8 cellular contexts compared by ENCODE assay signal in the genomic region with DNA sequence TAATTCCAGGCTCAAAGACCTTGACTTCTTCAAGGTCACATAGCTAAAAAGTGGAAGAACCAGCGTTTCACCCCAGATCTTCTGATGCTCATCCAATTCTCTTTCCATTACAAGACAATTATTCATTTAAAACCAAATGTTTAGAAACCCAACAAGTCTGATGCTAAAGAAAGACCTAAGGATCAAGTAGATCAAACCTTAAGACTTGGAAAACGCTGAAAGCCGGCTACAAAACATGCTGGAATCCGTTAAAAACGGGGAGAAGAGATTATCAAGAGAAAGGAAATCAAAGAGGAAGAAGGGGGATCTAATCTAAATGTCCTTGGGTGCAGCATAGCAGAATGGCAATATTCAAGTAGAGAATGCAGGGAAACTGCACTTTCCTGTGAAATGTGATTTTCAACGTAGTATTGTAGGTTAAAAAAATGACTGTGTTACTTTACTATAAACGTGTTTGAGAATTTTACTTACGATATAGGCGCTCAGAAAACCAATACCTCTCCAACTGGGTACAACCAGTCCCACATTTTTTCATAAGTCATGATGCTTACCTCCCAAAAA. TPM values are rescaled to one million over a fixed set of nuclear protein-coding genes. Genes with fewer than 3 reads are reported as not detected.
DNase-seq lines count a peak whose midpoint lies in the region; ATAC-seq and TF ChIP-seq lines count a peak whose summit lies in the region.

No MANE protein-coding gene starts in this region.

- H3K27ac Mint-ChIP-seq in activated naive CD4-positive, alpha-beta T cell treated with anti-CD3 and anti-CD28 coated beads for 36 hours = no peak overlapping the region

- CTCF ChIA-PET in activated naive CD4-positive, alpha-beta T cell treated with anti-CD3 and anti-CD28 coated beads for 36 hours (lab: Charles Lee) = no interaction called here

- peak overlapping the region; percentile 93 for H3K27ac ChIP-seq in lung (ENCODE audit: low read depth in 1 of 2, low read length in 1 of 2)
- peak overlapping the region in 3 of 4 donors; percentile 81 to 87 (median 87) for H3K27ac ChIP-seq in transverse colon

- intact Hi-C loops in activated naive CD4-positive, alpha-beta T cell treated with anti-CD3 and anti-CD28 coated beads for 36 hours (cut with micrococcal nuclease) = loop anchor here (5.0 kb wide), 1 partner anchor 444 kb away; no protein-coding TSS in a partner anchor
- intact Hi-C loops in transverse colon (cut with DNase I; ENCODE audit: low total_unique reads) = no loop called here

- no peaks in the 10 kb centered on the region for H3K36me3 Mint-ChIP-seq in activated naive CD4-positive, alpha-beta T cell treated with anti-CD3 and anti-CD28 coated beads for 36 hours (ENCODE audit: low read depth)

- TF ChIP-seq CTCF in astrocyte of the spinal cord (IDR thresholded peaks at IDR 0.05; ENCODE audit: low read depth, low read length) (no peak), lung (IDR thresholded peaks at IDR 0.05; ENCODE audit: control extremely low read depth, extremely low read depth) (no peak), transverse colon (IDR thresholded peaks at IDR 0.05) (no peak)

- 29 to 37% methylated on average over 9 of the region's 9 CpGs for WGBS in lung, 2 donors
- WGBS in transverse colon (ENCODE audit: low coverage in 1 of 2), 2 donors = 38 to 46% methylated on average over 9 of the region's 9 CpGs

- no peak for TF ChIP-seq POLR2A in transverse colon (IDR thresholded peaks at IDR 0.05)

- ATAC-seq in lung (ENCODE audit: insufficient read depth, low FRiP score) (no peak), GM18498 (IDR thresholded peaks at IDR 0.05; ENCODE audit: unreplicated experiment) (no peak), GM19023 (IDR thresholded peaks at IDR 0.05; ENCODE audit: unreplicated experiment) (no peak)

- peak overlapping the region; percentile 86 for H3K4me3 Mint-ChIP-seq in activated naive CD4-positive, alpha-beta T cell treated with anti-CD3 and anti-CD28 coated beads for 36 hours

- in situ Hi-C loops in astrocyte of the spinal cord (cut with HindIII; ENCODE audit: low sequenced_read_pairs) = no loop called here
- in situ Hi-C loops in transverse colon (cut with MboI; ENCODE audit: low pct_ligation_motif_present in 1 of 4, low pct_unique_long_range_greater_than_20kb in 1 of 4, low sequenced_read_pairs in 3 of 4) = no loop called here

- DNase-seq in activated naive CD4-positive, alpha-beta T cell treated with anti-CD3 and anti-CD28 coated beads for 36 hours = no peak
- no peak for DNase-seq in activated naive CD4-positive, alpha-beta T cell treated with anti-CD3 and anti-CD28 coated beads, Interleukin-2, amount 50 U/mL, for 16 hours
- DNase-seq in astrocyte of the spinal cord (ENCODE audit: low read depth, low spot score) (no peak), lung (ENCODE audit: low spot score) (no peak), transverse colon (no peak), 8988T (no peak)

- no peak for TF ChIP-seq EP300 in transverse colon (IDR thresholded peaks at IDR 0.05; ENCODE audit: low read depth)

- H3K9me3 Mint-ChIP-seq in activated naive CD4-positive, alpha-beta T cell treated with anti-CD3 and anti-CD28 coated beads for 36 hours = no peaks in the 10 kb centered on the region

- no peaks in the 10 kb centered on the region for H3K27me3 ChIP-seq in lung (ENCODE audit: control insufficient read depth, insufficient read depth)
- no peaks in the 10 kb centered on the region for H3K27me3 ChIP-seq in transverse colon

- no peaks in the 10 kb centered on the region for H3K27me3 Mint-ChIP-seq in activated naive CD4-positive, alpha-beta T cell treated with anti-CD3 and anti-CD28 coated beads for 36 hours (ENCODE audit: low read depth)

- H3K4me3 ChIP-seq in astrocyte of the spinal cord (ENCODE audit: low read depth, low read length) = peak overlapping the region; percentile 56
- H3K4me3 ChIP-seq in lung = peak overlapping the region; percentile 91
- H3K4me3 ChIP-seq in transverse colon = peak overlapping the region in 3 of 4 donors; percentile 78 to 89 (median 84)

- H3K4me1 ChIP-seq in lung (ENCODE audit: control insufficient read depth in 2 of 2, insufficient read depth in 2 of 2, low read length in 2 of 2) (peaks cover 3 to 9% of the 10 kb centered on the region in 2 donors), transverse colon (peaks cover 7 to 21% (median 18%) of the 10 kb centered on the region in 4 donors)

- H3K4me1 Mint-ChIP-seq in activated naive CD4-positive, alpha-beta T cell treated with anti-CD3 and anti-CD28 coated beads for 36 hours (ENCODE audit: low read depth) = peaks cover 15% of the 10 kb centered on the region

- H3K9me3 ChIP-seq in lung (ENCODE audit: control insufficient read depth in 2 of 2, insufficient read depth in 1 of 2, low read length in 1 of 2) (no peaks in the 10 kb centered on the region), transverse colon (no peaks in the 10 kb centered on the region)

- H3K36me3 ChIP-seq in lung (ENCODE audit: control insufficient read depth in 2 of 2, insufficient read depth in 2 of 2, low read length in 2 of 2) = peaks cover 1 to 5% of the 10 kb centered on the region in 2 donors
- no peaks in the 10 kb centered on the region for H3K36me3 ChIP-seq in transverse colon

RNA-seq across cellular contexts. Expression of gene PPP1R13B, which starts 1.3 kb away (rescaled TPM):
- 1 to 10 TPM; 8.0 to 8.6 TPM for total RNA-seq in activated naive CD4-positive, alpha-beta T cell treated with anti-CD3 and anti-CD28 coated beads for 36 hours
- total RNA-seq in lung (10 to 100 TPM; 47.5 to 66.6 TPM), transverse colon (100 to 1,000 TPM in 1 of 4 donors, 10 to 100 TPM in 3; 31.0 to 109 (median 42.0) TPM)
- polyA plus RNA-seq in lung = 10 to 100 TPM; 12.0 to 29.2 TPM
